ENCODE assay signal across 19 cellular contexts in genomic region chr3:10688126-10688525, GRCh38.
DNase-seq lines count a peak whose midpoint lies in the region; ATAC-seq and TF ChIP-seq lines count a peak whose summit lies in the region.
"Had no signal": no experiment of that assay in that cellular context is flagged by ENCODE, and none has a peak within 500 bp of the region (broad histone marks: within the 10 kb centered on the region; RNA-seq: fewer than 3 reads in every experiment).

No MANE protein-coding gene starts in this region.

- H3K23ac ChIP-seq in H9 (ENCODE audit: insufficient read length, low read depth, low read length) (no peak overlapping the region), mesendoderm (ENCODE audit: low read length) (no peak overlapping the region)

- H3K9me3 ChIP-seq in H9 (ENCODE audit: control insufficient read depth, low read depth, low read length), result no peaks in the 10 kb centered on the region
- H3K9me3 ChIP-seq in OCI-LY1 (ENCODE audit: low read length), result no peaks in the 10 kb centered on the region
- H3K9me3 ChIP-seq in smooth muscle cell (replicated peaks; ENCODE audit: low read depth), result no peaks in the 10 kb centered on the region
- H3K9me3 ChIP-seq: A549, BE2C, HAP-1 had no signal

- H3K27ac Mint-ChIP-seq in H9 (no peak overlapping the region), WTC11 (no peak overlapping the region)
- H3K27ac Mint-ChIP-seq: CD4-positive, alpha-beta memory T cell; HFFc6 had no signal

- H3K9me2 ChIP-seq in OCI-LY1 (ENCODE audit: low read depth, low read length), result no peaks in the 10 kb centered on the region

- H3T11ph ChIP-seq in H9 (ENCODE audit: low read length), result no peak overlapping the region

- H3K14ac ChIP-seq in H9 (ENCODE audit: insufficient read depth, low read length), result no peak overlapping the region

- DNase-seq in H9 (peak; percentile 43), WTC11 (ENCODE audit: low spot score) (no peak), mesendoderm (peak; percentile 43), smooth muscle cell (lab: John Stamatoyannopoulos, UW; ENCODE audit: unreplicated experiment) (no peak), NCI-H774 (lab: John Stamatoyannopoulos, UW) (no peak), NCI-H187 treated with DMSO at 0.1 percent for 48 hours (lab: John Stamatoyannopoulos, UW) (no peak)
- DNase-seq: BE2C; CD4-positive, alpha-beta memory T cell; DMS79; EL; GDM1; GM23248; HFFc6 had no signal

- H4K20me1 ChIP-seq in H9 (ENCODE audit: control insufficient read depth, insufficient read depth, insufficient read length) (no peaks in the 10 kb centered on the region), OCI-LY1 (ENCODE audit: insufficient read depth, low read length) (no peaks in the 10 kb centered on the region), smooth muscle cell (ENCODE audit: low read depth) (no peaks in the 10 kb centered on the region)

- H3K27ac ChIP-seq in H9 (ENCODE audit: insufficient read length, low read depth, low read length) (no peak overlapping the region), OCI-LY1 (ENCODE audit: low read depth, low read length, poor library complexity, severe bottlenecking) (no peak overlapping the region), mesendoderm (ENCODE audit: low read depth, low read length) (no peak overlapping the region), smooth muscle cell (ENCODE audit: low read depth) (no peak overlapping the region)
- H3K27ac ChIP-seq: A549, C4-2B, GM23248 had no signal

- H3K4ac ChIP-seq in H9 (ENCODE audit: low read depth, low read length), result no peak overlapping the region
- H3K4ac ChIP-seq in mesendoderm (ENCODE audit: low read depth, low read length), result no peak overlapping the region

- H3K4me1 ChIP-seq in H9 (ENCODE audit: insufficient read depth, low read length) (no peaks in the 10 kb centered on the region), OCI-LY1 (ENCODE audit: insufficient read depth, low read length, severe bottlenecking) (no peaks in the 10 kb centered on the region), mesendoderm (ENCODE audit: control insufficient read depth, low read depth, low read length) (no peaks in the 10 kb centered on the region), smooth muscle cell (ENCODE audit: low read depth) (no peaks in the 10 kb centered on the region)
- H3K4me1 ChIP-seq: A549, BE2C, HAP-1 had no signal

- H3K4me3 ChIP-seq in OCI-LY1 (ENCODE audit: low read depth, low read length, poor library complexity, severe bottlenecking) (no peak overlapping the region), mesendoderm (ENCODE audit: low read length) (no peak overlapping the region), smooth muscle cell (no peak overlapping the region)
- H3K4me3 ChIP-seq: A549, GM23248, HAP-1 had no signal

- H2BK15ac ChIP-seq in H9 (ENCODE audit: low read depth, low read length), result no peak overlapping the region
- no peak overlapping the region for H2BK15ac ChIP-seq in mesendoderm (replicated peaks; ENCODE audit: low read depth)

- H4K5ac ChIP-seq in H9 (ENCODE audit: insufficient read length, low read depth, low read length) (no peak overlapping the region), mesendoderm (ENCODE audit: low read length) (no peak overlapping the region)

- H3K79me1 ChIP-seq in H9 (ENCODE audit: insufficient read depth, low read depth, low read length, poor library complexity, severe bottlenecking) (no peaks in the 10 kb centered on the region), mesendoderm (ENCODE audit: low read length) (no peaks in the 10 kb centered on the region)

- H4K91ac ChIP-seq in H9 (ENCODE audit: insufficient read length, low read depth, low read length), result no peak overlapping the region

- TF ChIP-seq CTCF in H9 (conservative IDR thresholded peaks at IDR 0.05) (peak; percentile 46), OCI-LY1 (IDR thresholded peaks at IDR 0.05; ENCODE audit: low read length) (peak; percentile 25; the same call in 1 of the 2 replicates), WTC11 (IDR thresholded peaks at IDR 0.05) (no peak), smooth muscle cell (IDR thresholded peaks at IDR 0.05; ENCODE audit: borderline replicate concordance, insufficient read depth, poor library complexity, severe bottlenecking) (no peak)

- ATAC-seq in WTC11, result peak; percentile 77
- ATAC-seq in HG02852 (IDR thresholded peaks at IDR 0.05; ENCODE audit: unreplicated experiment), result no peak
- ATAC-seq: A549, HepG2 had no signal

- no peak overlapping the region for H3K18ac ChIP-seq in H9 (ENCODE audit: insufficient read length, low read depth, low read length)
- no peak overlapping the region for H3K18ac ChIP-seq in mesendoderm (ENCODE audit: low read length)

- CTCF ChIA-PET in WTC11 (lab: Charles Lee), result interaction anchor here (0.5 to 1.7 kb wide), 10 partner anchors 16 to 914 kb away, joined by 3 to 8 read pairs (median 4); no protein-coding TSS in a partner anchor

- no peak overlapping the region for H2BK12ac ChIP-seq in H9 (ENCODE audit: insufficient read length, low read depth, low read length)

- no peaks in the 10 kb centered on the region for H3K36me3 ChIP-seq in OCI-LY1 (ENCODE audit: insufficient read depth, low read length)
- H3K36me3 ChIP-seq in mesendoderm (ENCODE audit: control insufficient read depth, insufficient read depth, low read length), result no peaks in the 10 kb centered on the region
- H3K36me3 ChIP-seq in smooth muscle cell (ENCODE audit: low read depth), result no peaks in the 10 kb centered on the region
- H3K36me3 ChIP-seq: BE2C, HAP-1 had no signal

- H3K56ac ChIP-seq in H9 (ENCODE audit: insufficient read length, low read depth, low read length) (no peak overlapping the region), mesendoderm (ENCODE audit: low read length) (no peak overlapping the region)

- H3K4me3 Mint-ChIP-seq in H9 (no peak overlapping the region), WTC11 (no peak overlapping the region)
- H3K4me3 Mint-ChIP-seq: CD4-positive, alpha-beta memory T cell; HFFc6 had no signal

- H3F3A ChIP-seq in OCI-LY1 (ENCODE audit: insufficient read depth, low read length), result no peaks in the 10 kb centered on the region
- no peaks in the 10 kb centered on the region for H3F3A ChIP-seq in smooth muscle cell (ENCODE audit: low read depth)

- peaks cover 16% of the 10 kb centered on the region for H3K27me3 Mint-ChIP-seq in H9 (ENCODE audit: low read depth)
- H3K27me3 Mint-ChIP-seq in WTC11 (ENCODE audit: low read depth), result no peaks in the 10 kb centered on the region

- no peak overlapping the region for H4K8ac ChIP-seq in H9 (replicated peaks; ENCODE audit: insufficient read length, low read depth, low read length)
- no peak overlapping the region for H4K8ac ChIP-seq in mesendoderm (ENCODE audit: low read depth, low read length)

- H3K4me2 ChIP-seq in H9 (ENCODE audit: insufficient read depth, insufficient read length, low read length) (no peak overlapping the region), OCI-LY1 (ENCODE audit: low read length) (no peak overlapping the region), mesendoderm (ENCODE audit: low read length) (no peak overlapping the region), smooth muscle cell (no peak overlapping the region)
- H3K4me2 ChIP-seq: A549 had no signal

- peaks cover 0 to 2% of the 10 kb centered on the region in 2 experiments; a peak in 1 of 4 replicates for H3K4me1 Mint-ChIP-seq in H9
- H3K4me1 Mint-ChIP-seq in WTC11, result no peaks in the 10 kb centered on the region
- H3K4me1 Mint-ChIP-seq: CD4-positive, alpha-beta memory T cell had no signal

- no peaks in the 10 kb centered on the region for H3K27me3 ChIP-seq in H9 (ENCODE audit: insufficient read depth, low read length)
- no peaks in the 10 kb centered on the region for H3K27me3 ChIP-seq in OCI-LY1 (ENCODE audit: insufficient read depth, low read length)
- H3K27me3 ChIP-seq in mesendoderm (ENCODE audit: insufficient read depth, low read length, poor library complexity), result no peaks in the 10 kb centered on the region
- H3K27me3 ChIP-seq in smooth muscle cell (ENCODE audit: low read depth), result peaks cover 16% of the 10 kb centered on the region
- H3K27me3 ChIP-seq: BE2C had no signal

- no peak overlapping the region for H3K9ac ChIP-seq in H9 (ENCODE audit: extremely low read depth, insufficient read length, low read length)
- no peak overlapping the region for H3K9ac ChIP-seq in OCI-LY1 (ENCODE audit: low read length)
- H3K9ac ChIP-seq in mesendoderm (ENCODE audit: low read length), result no peak overlapping the region
- no peak overlapping the region for H3K9ac ChIP-seq in smooth muscle cell (ENCODE audit: low read depth)
- H3K9ac ChIP-seq: GM23248 had no signal

- H3K9me3 Mint-ChIP-seq in H9 (no peaks in the 10 kb centered on the region), WTC11 (no peaks in the 10 kb centered on the region; the same call in 1 of the 2 replicates)
- H3K9me3 Mint-ChIP-seq: CD4-positive, alpha-beta memory T cell; HFFc6 had no signal

- H3K23me2 ChIP-seq in H9 (ENCODE audit: insufficient read length, low read depth, low read length, poor library complexity, severe bottlenecking), result no peaks in the 10 kb centered on the region

- H2BK120ac ChIP-seq in H9 (ENCODE audit: low read depth, low read length, poor library complexity, severe bottlenecking) (no peak overlapping the region), mesendoderm (ENCODE audit: low read depth, low read length) (no peak overlapping the region)

- no peaks in the 10 kb centered on the region for H3K36me3 Mint-ChIP-seq in H9 (ENCODE audit: insufficient read depth in 1 of 3, low read depth in 3 of 3)
- no peaks in the 10 kb centered on the region for H3K36me3 Mint-ChIP-seq in WTC11
- H3K36me3 Mint-ChIP-seq: CD4-positive, alpha-beta memory T cell had no signal

- H3K79me2 ChIP-seq in H9 (ENCODE audit: insufficient read depth, low read length) (no peaks in the 10 kb centered on the region), OCI-LY1 (ENCODE audit: insufficient read depth, low read length) (no peaks in the 10 kb centered on the region), mesendoderm (ENCODE audit: control insufficient read depth, insufficient read depth, low read length) (no peaks in the 10 kb centered on the region), smooth muscle cell (ENCODE audit: low read depth) (no peaks in the 10 kb centered on the region)

- no CpG with 5 or more reads among the region's 1 CpG for WGBS in H9 (ENCODE audit: extremely low coverage, insufficient read length, low lambda C conversion rate)
- no CpG with 5 or more reads among the region's 1 CpG for WGBS in mesendoderm (ENCODE audit: extremely low coverage, insufficient coverage, low lambda C conversion rate)
- WGBS in smooth muscle cell (ENCODE audit: low lambda C conversion rate), result 61% methylated on average over 1 of the region's 1 CpG

- H2BK20ac ChIP-seq in H9 (ENCODE audit: low read depth, low read length, poor library complexity, severe bottlenecking), result no peak overlapping the region

- H2BK5ac ChIP-seq in H9 (ENCODE audit: insufficient read length, low read length), result no peak overlapping the region
- H2BK5ac ChIP-seq in mesendoderm (ENCODE audit: low read length), result no peak overlapping the region

- H2AFZ ChIP-seq in H9 (ENCODE audit: low read length) (no peak overlapping the region), OCI-LY1 (ENCODE audit: low read length) (no peak overlapping the region), smooth muscle cell (ENCODE audit: low read depth) (no peak overlapping the region)
- H2AFZ ChIP-seq: GM23248 had no signal

- POLR2A ChIA-PET in WTC11 (lab: Charles Lee), result no interaction called here

- no peak overlapping the region for H2AK5ac ChIP-seq in H9 (ENCODE audit: insufficient read length, low read length)
- no peak overlapping the region for H2AK5ac ChIP-seq in mesendoderm (ENCODE audit: low read length)

Comparison
In these comparisons a context has a peak if more than half of its experiments do, and no peak if none do; other contexts are left out.
1. DNase-seq: peak in H9 (single experiment) and mesendoderm (single experiment); none in WTC11 (single experiment), smooth muscle cell (single experiment), NCI-H774 (single experiment) and NCI-H187 treated with DMSO at 0.1 percent for 48 hours (single experiment).
2. CTCF ChIP-seq: peak in H9 (single experiment) and OCI-LY1 (single experiment); none in WTC11 (single experiment) and smooth muscle cell (single experiment).